1 cellular context compared by ENCODE assay signal in the genomic region with DNA sequence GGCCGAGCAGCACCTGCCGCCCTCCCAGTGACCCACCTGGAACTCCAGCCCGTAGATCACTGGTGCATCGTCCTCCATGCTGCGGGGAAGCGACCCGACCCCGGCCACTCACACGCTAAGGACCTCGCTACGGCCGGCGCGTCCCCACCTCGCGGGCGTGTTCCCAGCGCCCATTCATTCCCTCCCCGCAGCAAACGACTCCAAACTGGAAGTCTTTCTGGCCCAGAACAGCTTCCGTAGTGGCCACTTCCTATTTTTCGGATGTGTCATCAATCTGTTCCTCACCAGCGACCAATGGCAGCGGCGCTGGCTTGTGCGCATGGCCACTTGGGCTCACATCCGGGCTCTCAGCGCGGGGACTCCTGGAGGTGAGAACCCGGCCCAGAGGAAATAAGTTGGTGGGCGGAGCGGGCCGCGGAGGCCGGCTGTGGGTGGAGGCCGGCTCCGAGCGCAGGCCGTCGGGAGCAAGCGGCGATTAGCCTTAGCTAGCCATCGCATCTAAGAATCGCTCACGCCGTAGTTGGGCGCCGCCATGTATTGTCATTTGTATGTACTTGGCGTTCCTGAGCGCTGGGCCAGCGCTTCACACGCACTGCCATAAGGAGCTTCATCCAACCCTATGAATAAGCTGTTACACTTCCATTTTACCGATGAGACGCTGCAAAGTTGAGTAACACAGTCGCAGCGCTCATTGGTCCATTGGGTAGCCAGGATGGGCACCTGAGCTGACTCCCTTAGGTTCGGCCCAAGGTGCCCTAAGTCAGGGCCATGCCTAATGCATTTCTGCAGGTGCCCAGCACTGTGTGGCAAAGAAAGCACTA.
TF ChIP-seq lines count a peak whose summit lies in the region.

A gene (minus strand): TSS at position 207 of the 821 bp plus-strand sequence. CDS start 129 bp downstream, at position 78.

TF ChIP-seq in HepG2, 621 proteins besides CTCF, POLR2A, EP300 and RAD21 (continued from another document and continues in another):
- no peak; the same call in 1 of the 2 replicates for TF ChIP-seq NAIF1 (CRISPR knock-in tag; IDR thresholded peaks at IDR 0.05; ENCODE audit: borderline replicate concordance)
- TF ChIP-seq, protein P1, sequence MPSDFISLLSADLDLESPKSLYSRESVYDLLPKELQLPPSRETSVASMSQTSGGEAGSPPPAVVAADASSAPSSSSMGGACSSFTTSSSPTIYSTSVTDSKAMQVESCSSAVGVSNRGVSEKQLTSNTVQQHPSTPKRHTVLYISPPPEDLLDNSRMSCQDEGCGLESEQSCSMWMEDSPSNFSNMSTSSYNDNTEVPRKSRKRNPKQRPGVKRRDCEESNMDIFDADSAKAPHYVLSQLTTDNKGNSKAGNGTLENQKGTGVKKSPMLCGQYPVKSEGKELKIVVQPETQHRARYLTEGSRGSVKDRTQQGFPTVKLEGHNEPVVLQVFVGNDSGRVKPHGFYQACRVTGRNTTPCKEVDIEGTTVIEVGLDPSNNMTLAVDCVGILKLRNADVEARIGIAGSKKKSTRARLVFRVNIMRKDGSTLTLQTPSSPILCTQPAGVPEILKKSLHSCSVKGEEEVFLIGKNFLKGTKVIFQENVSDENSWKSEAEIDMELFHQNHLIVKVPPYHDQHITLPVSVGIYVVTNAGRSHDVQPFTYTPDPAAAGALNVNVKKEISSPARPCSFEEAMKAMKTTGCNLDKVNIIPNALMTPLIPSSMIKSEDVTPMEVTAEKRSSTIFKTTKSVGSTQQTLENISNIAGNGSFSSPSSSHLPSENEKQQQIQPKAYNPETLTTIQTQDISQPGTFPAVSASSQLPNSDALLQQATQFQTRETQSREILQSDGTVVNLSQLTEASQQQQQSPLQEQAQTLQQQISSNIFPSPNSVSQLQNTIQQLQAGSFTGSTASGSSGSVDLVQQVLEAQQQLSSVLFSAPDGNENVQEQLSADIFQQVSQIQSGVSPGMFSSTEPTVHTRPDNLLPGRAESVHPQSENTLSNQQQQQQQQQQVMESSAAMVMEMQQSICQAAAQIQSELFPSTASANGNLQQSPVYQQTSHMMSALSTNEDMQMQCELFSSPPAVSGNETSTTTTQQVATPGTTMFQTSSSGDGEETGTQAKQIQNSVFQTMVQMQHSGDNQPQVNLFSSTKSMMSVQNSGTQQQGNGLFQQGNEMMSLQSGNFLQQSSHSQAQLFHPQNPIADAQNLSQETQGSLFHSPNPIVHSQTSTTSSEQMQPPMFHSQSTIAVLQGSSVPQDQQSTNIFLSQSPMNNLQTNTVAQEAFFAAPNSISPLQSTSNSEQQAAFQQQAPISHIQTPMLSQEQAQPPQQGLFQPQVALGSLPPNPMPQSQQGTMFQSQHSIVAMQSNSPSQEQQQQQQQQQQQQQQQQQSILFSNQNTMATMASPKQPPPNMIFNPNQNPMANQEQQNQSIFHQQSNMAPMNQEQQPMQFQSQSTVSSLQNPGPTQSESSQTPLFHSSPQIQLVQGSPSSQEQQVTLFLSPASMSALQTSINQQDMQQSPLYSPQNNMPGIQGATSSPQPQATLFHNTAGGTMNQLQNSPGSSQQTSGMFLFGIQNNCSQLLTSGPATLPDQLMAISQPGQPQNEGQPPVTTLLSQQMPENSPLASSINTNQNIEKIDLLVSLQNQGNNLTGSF (CRISPR knock-in tag; IDR thresholded peaks at IDR 0.05), result no peak
- TF ChIP-seq, protein P2, sequence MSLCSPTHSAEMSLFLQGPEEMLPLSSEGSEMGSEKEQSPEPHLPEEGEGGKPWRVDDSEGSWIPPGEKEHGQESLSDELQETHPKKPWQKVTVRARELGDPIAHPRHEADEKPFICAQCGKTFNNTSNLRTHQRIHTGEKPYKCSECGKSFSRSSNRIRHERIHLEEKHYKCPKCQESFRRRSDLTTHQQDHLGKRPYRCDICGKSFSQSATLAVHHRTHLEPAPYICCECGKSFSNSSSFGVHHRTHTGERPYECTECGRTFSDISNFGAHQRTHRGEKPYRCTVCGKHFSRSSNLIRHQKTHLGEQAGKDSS (CRISPR knock-in tag; IDR thresholded peaks at IDR 0.05; ENCODE audit: borderline replicate concordance, low read depth), result peak; percentile 86
- TF ChIP-seq ZNF550 (CRISPR knock-in tag; IDR thresholded peaks at IDR 0.05; ENCODE audit: borderline replicate concordance), result no peak
- TF ChIP-seq, protein P3, sequence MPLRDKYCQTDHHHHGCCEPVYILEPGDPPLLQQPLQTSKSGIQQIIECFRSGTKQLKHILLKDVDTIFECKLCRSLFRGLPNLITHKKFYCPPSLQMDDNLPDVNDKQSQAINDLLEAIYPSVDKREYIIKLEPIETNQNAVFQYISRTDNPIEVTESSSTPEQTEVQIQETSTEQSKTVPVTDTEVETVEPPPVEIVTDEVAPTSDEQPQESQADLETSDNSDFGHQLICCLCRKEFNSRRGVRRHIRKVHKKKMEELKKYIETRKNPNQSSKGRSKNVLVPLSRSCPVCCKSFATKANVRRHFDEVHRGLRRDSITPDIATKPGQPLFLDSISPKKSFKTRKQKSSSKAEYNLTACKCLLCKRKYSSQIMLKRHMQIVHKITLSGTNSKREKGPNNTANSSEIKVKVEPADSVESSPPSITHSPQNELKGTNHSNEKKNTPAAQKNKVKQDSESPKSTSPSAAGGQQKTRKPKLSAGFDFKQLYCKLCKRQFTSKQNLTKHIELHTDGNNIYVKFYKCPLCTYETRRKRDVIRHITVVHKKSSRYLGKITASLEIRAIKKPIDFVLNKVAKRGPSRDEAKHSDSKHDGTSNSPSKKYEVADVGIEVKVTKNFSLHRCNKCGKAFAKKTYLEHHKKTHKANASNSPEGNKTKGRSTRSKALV (CRISPR knock-in tag; IDR thresholded peaks at IDR 0.05), result peak; percentile 64; the same call in 1 of the 2 replicates
- peak; percentile 80; the same call in 1 of the 2 replicates for TF ChIP-seq ZNF343 (CRISPR knock-in tag; IDR thresholded peaks at IDR 0.05)
- TF ChIP-seq KLF15 (CRISPR knock-in tag; IDR thresholded peaks at IDR 0.05; ENCODE audit: borderline replicate concordance), result no peak
- TF ChIP-seq, protein P4, sequence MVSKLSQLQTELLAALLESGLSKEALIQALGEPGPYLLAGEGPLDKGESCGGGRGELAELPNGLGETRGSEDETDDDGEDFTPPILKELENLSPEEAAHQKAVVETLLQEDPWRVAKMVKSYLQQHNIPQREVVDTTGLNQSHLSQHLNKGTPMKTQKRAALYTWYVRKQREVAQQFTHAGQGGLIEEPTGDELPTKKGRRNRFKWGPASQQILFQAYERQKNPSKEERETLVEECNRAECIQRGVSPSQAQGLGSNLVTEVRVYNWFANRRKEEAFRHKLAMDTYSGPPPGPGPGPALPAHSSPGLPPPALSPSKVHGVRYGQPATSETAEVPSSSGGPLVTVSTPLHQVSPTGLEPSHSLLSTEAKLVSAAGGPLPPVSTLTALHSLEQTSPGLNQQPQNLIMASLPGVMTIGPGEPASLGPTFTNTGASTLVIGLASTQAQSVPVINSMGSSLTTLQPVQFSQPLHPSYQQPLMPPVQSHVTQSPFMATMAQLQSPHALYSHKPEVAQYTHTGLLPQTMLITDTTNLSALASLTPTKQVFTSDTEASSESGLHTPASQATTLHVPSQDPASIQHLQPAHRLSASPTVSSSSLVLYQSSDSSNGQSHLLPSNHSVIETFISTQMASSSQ (IDR thresholded peaks at IDR 0.05; ENCODE audit: low read depth), result no peak
- TF ChIP-seq, protein P4 (CRISPR knock-in tag; IDR thresholded peaks at IDR 0.05; ENCODE audit: borderline replicate concordance), result peak; percentile 75
- TF ChIP-seq KLF13 (CRISPR knock-in tag; IDR thresholded peaks at IDR 0.05), result peak; percentile 27; the same call in 1 of the 2 replicates
- TF ChIP-seq ZFP36L2 (CRISPR knock-in tag; IDR thresholded peaks at IDR 0.05), result peak; percentile 61; the same call in 1 of the 2 replicates
- TF ChIP-seq MIER2 (CRISPR knock-in tag; IDR thresholded peaks at IDR 0.05), result peak; percentile 67; the same call in 1 of the 2 replicates
- peak; percentile 57; the same call in 1 of the 2 replicates for TF ChIP-seq ZNF317 (CRISPR knock-in tag; IDR thresholded peaks at IDR 0.05)
- TF ChIP-seq NR2F6 (IDR thresholded peaks at IDR 0.05), result peak; percentile 42; the same call in 1 of the 2 replicates
- peak; percentile 70 for TF ChIP-seq NR2F6 (CRISPR knock-in tag; IDR thresholded peaks at IDR 0.05)
- TF ChIP-seq MTA1 (CRISPR knock-in tag; IDR thresholded peaks at IDR 0.05; ENCODE audit: borderline replicate concordance), result no peak; the same call in 1 of the 2 replicates
- TF ChIP-seq, protein P5, sequence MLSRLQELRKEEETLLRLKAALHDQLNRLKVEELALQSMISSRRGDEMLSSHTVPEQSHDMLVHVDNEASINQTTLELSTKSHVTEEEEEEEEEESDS (CRISPR knock-in tag; IDR thresholded peaks at IDR 0.05; ENCODE audit: borderline replicate concordance), result peak; percentile 71; the same call in 1 of the 2 replicates
- no peak for TF ChIP-seq ATM (IDR thresholded peaks at IDR 0.05; ENCODE audit: borderline replicate concordance)
- peak; percentile 49; the same call in 1 of the 2 replicates for TF ChIP-seq ZNF292 (CRISPR knock-in tag; IDR thresholded peaks at IDR 0.05; ENCODE audit: borderline replicate concordance, low read depth)
- TF ChIP-seq ZC3H4 (CRISPR knock-in tag; IDR thresholded peaks at IDR 0.05; ENCODE audit: borderline replicate concordance), result peak; percentile 73; the same call in 1 of the 2 replicates
- 0 out of 2 replicates have a peak, but pooled peaks have one; percentile 28 for TF ChIP-seq ZNF773 (CRISPR knock-in tag; IDR thresholded peaks at IDR 0.05; ENCODE audit: borderline replicate concordance)
- 0 out of 2 replicates have a peak, but pooled peaks have one; percentile 16 for TF ChIP-seq ZSCAN30 (CRISPR knock-in tag; IDR thresholded peaks at IDR 0.05)
- TF ChIP-seq KAT7 (CRISPR knock-in tag; IDR thresholded peaks at IDR 0.05; ENCODE audit: borderline replicate concordance), result peak; percentile 99
- TF ChIP-seq KAT2B (IDR thresholded peaks at IDR 0.05; ENCODE audit: borderline replicate concordance, low read depth, low read length), result no peak
- peak; percentile 95 for TF ChIP-seq ZNF674 (CRISPR knock-in tag; IDR thresholded peaks at IDR 0.05; ENCODE audit: low read depth)
- no peak for TF ChIP-seq SMARCC2 (IDR thresholded peaks at IDR 0.05)
- TF ChIP-seq, protein P6, sequence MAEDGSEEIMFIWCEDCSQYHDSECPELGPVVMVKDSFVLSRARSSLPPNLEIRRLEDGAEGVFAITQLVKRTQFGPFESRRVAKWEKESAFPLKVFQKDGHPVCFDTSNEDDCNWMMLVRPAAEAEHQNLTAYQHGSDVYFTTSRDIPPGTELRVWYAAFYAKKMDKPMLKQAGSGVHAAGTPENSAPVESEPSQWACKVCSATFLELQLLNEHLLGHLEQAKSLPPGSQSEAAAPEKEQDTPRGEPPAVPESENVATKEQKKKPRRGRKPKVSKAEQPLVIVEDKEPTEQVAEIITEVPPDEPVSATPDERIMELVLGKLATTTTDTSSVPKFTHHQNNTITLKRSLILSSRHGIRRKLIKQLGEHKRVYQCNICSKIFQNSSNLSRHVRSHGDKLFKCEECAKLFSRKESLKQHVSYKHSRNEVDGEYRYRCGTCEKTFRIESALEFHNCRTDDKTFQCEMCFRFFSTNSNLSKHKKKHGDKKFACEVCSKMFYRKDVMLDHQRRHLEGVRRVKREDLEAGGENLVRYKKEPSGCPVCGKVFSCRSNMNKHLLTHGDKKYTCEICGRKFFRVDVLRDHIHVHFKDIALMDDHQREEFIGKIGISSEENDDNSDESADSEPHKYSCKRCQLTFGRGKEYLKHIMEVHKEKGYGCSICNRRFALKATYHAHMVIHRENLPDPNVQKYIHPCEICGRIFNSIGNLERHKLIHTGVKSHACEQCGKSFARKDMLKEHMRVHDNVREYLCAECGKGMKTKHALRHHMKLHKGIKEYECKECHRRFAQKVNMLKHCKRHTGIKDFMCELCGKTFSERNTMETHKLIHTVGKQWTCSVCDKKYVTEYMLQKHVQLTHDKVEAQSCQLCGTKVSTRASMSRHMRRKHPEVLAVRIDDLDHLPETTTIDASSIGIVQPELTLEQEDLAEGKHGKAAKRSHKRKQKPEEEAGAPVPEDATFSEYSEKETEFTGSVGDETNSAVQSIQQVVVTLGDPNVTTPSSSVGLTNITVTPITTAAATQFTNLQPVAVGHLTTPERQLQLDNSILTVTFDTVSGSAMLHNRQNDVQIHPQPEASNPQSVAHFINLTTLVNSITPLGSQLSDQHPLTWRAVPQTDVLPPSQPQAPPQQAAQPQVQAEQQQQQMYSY (CRISPR knock-in tag; IDR thresholded peaks at IDR 0.05), result no peak; the same call in 1 of the 2 replicates
- TF ChIP-seq ZNF282 (IDR thresholded peaks at IDR 0.05; ENCODE audit: partially characterized antibody), result no peak
- TF ChIP-seq ZNF883 (CRISPR knock-in tag; IDR thresholded peaks at IDR 0.05; ENCODE audit: not compliant biosample characterization), result peak; percentile 75
- no peak for TF ChIP-seq CCAR2 (optimal IDR thresholded peaks at IDR 0.05; ENCODE audit: low read depth, low read length)
- TF ChIP-seq ZNF878 (CRISPR knock-in tag; IDR thresholded peaks at IDR 0.05), result 0 out of 2 replicates have a peak, but pooled peaks have one; percentile 7
- no peak for TF ChIP-seq ZNF569 (CRISPR knock-in tag; IDR thresholded peaks at IDR 0.05; ENCODE audit: borderline replicate concordance)
- peak; percentile 94; the same call in 1 of the 2 replicates for TF ChIP-seq DMAP1 (CRISPR knock-in tag; IDR thresholded peaks at IDR 0.05)
- peak; percentile 91 for TF ChIP-seq ELF3 (CRISPR knock-in tag; IDR thresholded peaks at IDR 0.05)
- TF ChIP-seq HMG20B (CRISPR knock-in tag; conservative IDR thresholded peaks at IDR 0.05), result peak; percentile 75; the same call in 1 of the 2 replicates
- TF ChIP-seq, protein P7, sequence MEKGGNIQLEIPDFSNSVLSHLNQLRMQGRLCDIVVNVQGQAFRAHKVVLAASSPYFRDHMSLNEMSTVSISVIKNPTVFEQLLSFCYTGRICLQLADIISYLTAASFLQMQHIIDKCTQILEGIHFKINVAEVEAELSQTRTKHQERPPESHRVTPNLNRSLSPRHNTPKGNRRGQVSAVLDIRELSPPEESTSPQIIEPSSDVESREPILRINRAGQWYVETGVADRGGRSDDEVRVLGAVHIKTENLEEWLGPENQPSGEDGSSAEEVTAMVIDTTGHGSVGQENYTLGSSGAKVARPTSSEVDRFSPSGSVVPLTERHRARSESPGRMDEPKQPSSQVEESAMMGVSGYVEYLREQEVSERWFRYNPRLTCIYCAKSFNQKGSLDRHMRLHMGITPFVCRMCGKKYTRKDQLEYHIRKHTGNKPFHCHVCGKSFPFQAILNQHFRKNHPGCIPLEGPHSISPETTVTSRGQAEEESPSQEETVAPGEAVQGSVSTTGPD (CRISPR knock-in tag; IDR thresholded peaks at IDR 0.05), result no peak
- TF ChIP-seq KDM2A (CRISPR knock-in tag; IDR thresholded peaks at IDR 0.05; ENCODE audit: borderline replicate concordance, low read depth), result peak; percentile 93
- TF ChIP-seq FOXK1 (CRISPR knock-in tag; IDR thresholded peaks at IDR 0.05; ENCODE audit: borderline replicate concordance, low read depth), result peak; percentile 97
- TF ChIP-seq ZBTB8A (CRISPR knock-in tag; IDR thresholded peaks at IDR 0.05; ENCODE audit: borderline replicate concordance, low read depth), result peak; percentile 88; the same call in 1 of the 2 replicates
